Comparison of ENCODE assay signal across 8 cellular contexts in genomic region chr7:32891046-32891799, GRCh38. TPM values are rescaled to one million over a fixed set of nuclear protein-coding genes. Genes with fewer than 3 reads are reported as not detected.
DNase-seq lines count a peak whose midpoint lies in the region; ATAC-seq and TF ChIP-seq lines count a peak whose summit lies in the region.

Gene KBTBD2, minus strand, starts transcription at chr7:32891760. Its CDS starts 12,156 bp downstream, at chr7:32879604.

- H3K27me3 ChIP-seq in KMS-11 (ENCODE audit: insufficient read depth, low read depth) (no peaks in the 10 kb centered on the region), osteoblast (ENCODE audit: insufficient read depth, low read length) (no peaks in the 10 kb centered on the region)

- DNase-seq in EL: peak; percentile 90
- DNase-seq in SK-N-DZ (ENCODE audit: low spot score): peak; percentile 89
- DNase-seq in activated naive CD4-positive, alpha-beta T cell treated with anti-CD3 and anti-CD28 coated beads, Interleukin-2, amount 10 ng/mL, durations not matched to agents 7 days and 5 days: peak; percentile 87
- no peak for DNase-seq in glomerular endothelial cell (ENCODE audit: extremely low read depth, low read depth, low spot score)
- peak; percentile 94 for DNase-seq in osteoblast (ENCODE audit: insufficient read length, low spot score, missing footprints)

- H3K4me2 ChIP-seq in KMS-11 (peak within 1 kb of the TSS; percentile 85), osteoblast (ENCODE audit: insufficient read depth, low read length) (peak within 1 kb of the TSS; percentile 95)

- H3K79me2 ChIP-seq in KMS-11 (ENCODE audit: insufficient read depth, low read depth) (peaks cover 47% of the 10 kb centered on the region), osteoblast (ENCODE audit: insufficient read depth, low read length) (peaks cover 48% of the 10 kb centered on the region)

- H3K27ac Mint-ChIP-seq in activated naive CD4-positive, alpha-beta T cell treated with anti-CD3 and anti-CD28 coated beads, Interleukin-2, amount 10 ng/mL, durations not matched to agents 7 days and 5 days: peak within 1 kb of the TSS; percentile 100

- CTCF ChIA-PET in activated naive CD4-positive, alpha-beta T cell treated with anti-CD3 and anti-CD28 coated beads, Interleukin-2, amount 10 ng/mL, durations not matched to agents 7 days and 5 days (lab: Charles Lee): interaction anchor here (1.5 to 5.6 kb wide), 4 partner anchors 45 to 217 kb away, joined by 4 to 22 read pairs (median 10); no protein-coding TSS in a partner anchor

- H4K20me1 ChIP-seq in KMS-11 (ENCODE audit: insufficient read depth): 0 out of 2 replicates have a peak, but pooled peaks cover 16% of the 10 kb centered on the region
- peaks cover 20% of the 10 kb centered on the region for H4K20me1 ChIP-seq in osteoblast (ENCODE audit: insufficient read depth, low read length)

- peak; percentile 57 for ATAC-seq in GM21737 (IDR thresholded peaks at IDR 0.05; ENCODE audit: unreplicated experiment)

- no peaks in the 10 kb centered on the region for H3K9me3 ChIP-seq in osteoblast (ENCODE audit: low read depth, low read length)

- H3K27me3 Mint-ChIP-seq in activated naive CD4-positive, alpha-beta T cell treated with anti-CD3 and anti-CD28 coated beads, Interleukin-2, amount 10 ng/mL, durations not matched to agents 7 days and 5 days: peaks cover 6% of the 10 kb centered on the region

- H3K4me1 Mint-ChIP-seq in activated naive CD4-positive, alpha-beta T cell treated with anti-CD3 and anti-CD28 coated beads, Interleukin-2, amount 10 ng/mL, durations not matched to agents 7 days and 5 days: peaks cover 64% of the 10 kb centered on the region

- peak within 1 kb of the TSS; percentile 97 for H3K4me3 Mint-ChIP-seq in activated naive CD4-positive, alpha-beta T cell treated with anti-CD3 and anti-CD28 coated beads, Interleukin-2, amount 10 ng/mL, durations not matched to agents 7 days and 5 days

- H3K36me3 ChIP-seq in KMS-11 (ENCODE audit: insufficient read depth) (no peaks in the 10 kb centered on the region), osteoblast (ENCODE audit: insufficient read depth, low read length) (no peaks in the 10 kb centered on the region)

- peak within 1 kb of the TSS; percentile 47 for H3K4me3 ChIP-seq in KMS-11 (IDR thresholded peaks at IDR 0.05; ENCODE audit: insufficient read depth, low read depth, low read length)
- H3K4me3 ChIP-seq in osteoblast (ENCODE audit: insufficient read depth, low read length): peak within 1 kb of the TSS; percentile 78

- H2AFZ ChIP-seq in KMS-11 (ENCODE audit: low read depth): peak within 1 kb of the TSS; percentile 57
- H2AFZ ChIP-seq in osteoblast (ENCODE audit: low read length): peak within 1 kb of the TSS; percentile 95

- peak within 1 kb of the TSS; percentile 96 for H3K9ac ChIP-seq in KMS-11

- H3K36me3 Mint-ChIP-seq in activated naive CD4-positive, alpha-beta T cell treated with anti-CD3 and anti-CD28 coated beads, Interleukin-2, amount 10 ng/mL, durations not matched to agents 7 days and 5 days: peaks cover 27% of the 10 kb centered on the region

- no peaks in the 10 kb centered on the region for H3K9me3 Mint-ChIP-seq in activated naive CD4-positive, alpha-beta T cell treated with anti-CD3 and anti-CD28 coated beads, Interleukin-2, amount 10 ng/mL, durations not matched to agents 7 days and 5 days

- H3K27ac ChIP-seq in KMS-11 (peak within 1 kb of the TSS; percentile 97), osteoblast (ENCODE audit: low read depth, low read length) (peak within 1 kb of the TSS; percentile 89), temporal lobe (ENCODE audit: low read depth, low read length) (peak within 1 kb of the TSS; percentile 92)

- peaks cover 47% of the 10 kb centered on the region for H3K4me1 ChIP-seq in KMS-11 (ENCODE audit: low read depth, poor library complexity, severe bottlenecking)
- peaks cover 25% of the 10 kb centered on the region for H3K4me1 ChIP-seq in osteoblast (ENCODE audit: insufficient read depth, low read length)

- TF ChIP-seq CTCF in KMS-11 (conservative IDR thresholded peaks at IDR 0.05; ENCODE audit: low read depth, low read length) (no peak), osteoblast (IDR thresholded peaks at IDR 0.05; ENCODE audit: extremely low read depth, low read depth, low read length) (no peak)

RNA-seq across cellular contexts. Expression of gene KBTBD2, which starts in this region (rescaled TPM):
- polyA plus RNA-seq in SK-N-DZ (2014; cell fraction: cytosol; rRNA removed): 39.5 and 40.5 TPM in 2 replicates
- 31.6 and 35.5 TPM in 2 replicates for polyA plus RNA-seq in SK-N-DZ (2014; cell fraction: nucleus; rRNA removed)
- total RNA-seq in glomerular endothelial cell: 31.9 and 38.4 TPM in 2 replicates
- total RNA-seq in osteoblast: 39.5 and 47.0 TPM in 2 replicates
- 91.7 TPM for total RNA-seq in temporal lobe
